11 cellular contexts compared by ENCODE assay signal in genomic region chr3:166518040-166518439, GRCh38.
"Had no signal": no experiment of that assay in that cellular context is flagged by ENCODE, and none has a peak within 500 bp of the region (broad histone marks: within the 10 kb centered on the region; RNA-seq: fewer than 3 reads in every experiment).

No MANE protein-coding gene starts in this region.

- H3K4me1 Mint-ChIP-seq: IgD-negative memory B cell had no signal

- H3K36me3 ChIP-seq: HAP-1 had no signal

- H3K9ac ChIP-seq: GM23248, KMS-11 had no signal

- H3K4me1 ChIP-seq: HAP-1 had no signal

- H3K4me2 ChIP-seq: KMS-11 had no signal

- H3K27me3 Mint-ChIP-seq: IgD-negative memory B cell had no signal

- H3K4me3 ChIP-seq: GM23248, HAP-1 had no signal

- H3K27ac Mint-ChIP-seq: HFFc6, IgD-negative memory B cell had no signal

- H3K27ac ChIP-seq: GM23248, HL-60, KMS-11 had no signal

- ATAC-seq: HCT116 had no signal

- H3K4me3 Mint-ChIP-seq: HFFc6, IgD-negative memory B cell had no signal

- DNase-seq: GM23248, H7, HFFc6, Karpas-422, KBM-7 had no signal

- H2AFZ ChIP-seq: GM23248 had no signal

- FAIRE-seq: HTR-8/SVneo had no signal
